Comparison of ENCODE assay signal across 8 cellular contexts in genomic region chr1:150579955-150580642, GRCh38. TPM values are rescaled to one million over a fixed set of nuclear protein-coding genes. Genes with fewer than 3 reads are reported as not detected.
DNase-seq lines count a peak whose midpoint lies in the region; ATAC-seq, FAIRE-seq and TF ChIP-seq lines count a peak whose summit lies in the region.

No MANE protein-coding gene starts in this region.

- H3K27ac Mint-ChIP-seq in activated CD4-positive, alpha-beta T cell treated with anti-CD3 and anti-CD28 coated beads, Interleukin-2, amount 10 ng/mL, durations not matched to agents 7 days and 5 days, result peak overlapping the region; percentile 91
- peak overlapping the region; percentile 91 for H3K27ac Mint-ChIP-seq in activated naive CD8-positive, alpha-beta T cell treated with anti-CD3 and anti-CD28 coated beads, Interleukin-2, amount 10 ng/mL, durations not matched to agents 7 days and 5 days

- no peak for ATAC-seq in activated naive CD8-positive, alpha-beta T cell treated with anti-CD3 and anti-CD28 coated beads, Interleukin-2, amount 10 ng/mL, durations not matched to agents 7 days and 5 days (ENCODE audit: low read depth)
- ATAC-seq in GM21528 (IDR thresholded peaks at IDR 0.05; ENCODE audit: low FRiP score, unreplicated experiment), result no peak
- no peak for ATAC-seq in HG02870 (IDR thresholded peaks at IDR 0.05; ENCODE audit: unreplicated experiment)

- no peaks in the 10 kb centered on the region for H3K9me3 Mint-ChIP-seq in activated CD4-positive, alpha-beta T cell treated with anti-CD3 and anti-CD28 coated beads, Interleukin-2, amount 10 ng/mL, durations not matched to agents 7 days and 5 days
- no peaks in the 10 kb centered on the region for H3K9me3 Mint-ChIP-seq in activated naive CD8-positive, alpha-beta T cell treated with anti-CD3 and anti-CD28 coated beads, Interleukin-2, amount 10 ng/mL, durations not matched to agents 7 days and 5 days

- no peak for FAIRE-seq in kidney (lab: Jason Lieb, UNC)

- H3K9me3 ChIP-seq in kidney (ENCODE audit: control insufficient read depth in 1 of 2, low read length in 2 of 2) (no peaks in the 10 kb centered on the region), thyroid gland (no peaks in the 10 kb centered on the region)

- TF ChIP-seq POLR2A in thyroid gland (IDR thresholded peaks at IDR 0.05), result peak in 1 of 2 donors; percentile 5

- no peak for TF ChIP-seq CTCF in kidney (IDR thresholded peaks at IDR 0.05; ENCODE audit: borderline replicate concordance, extremely low read depth, insufficient read depth)
- no peak for TF ChIP-seq CTCF in thyroid gland (IDR thresholded peaks at IDR 0.05)

- no peak for DNase-seq in activated CD4-positive, alpha-beta T cell treated with anti-CD3 and anti-CD28 coated beads, Interleukin-2, amount 10 ng/mL, durations not matched to agents 7 days and 5 days
- DNase-seq in activated CD4-positive, alpha-beta T cell treated with anti-CD3 and anti-CD28 coated beads, Interleukin-2, amount 50 U/mL, for 48 hours, result no peak
- DNase-seq in activated naive CD8-positive, alpha-beta T cell treated with anti-CD3 and anti-CD28 coated beads, Interleukin-2, amount 10 ng/mL, durations not matched to agents 7 days and 5 days, result no peak
- no peak for DNase-seq in kidney
- DNase-seq in thyroid gland, result no peak
- DNase-seq in NCI-H146 (lab: John Stamatoyannopoulos, UW), result no peak

- H3K4me1 ChIP-seq in kidney (ENCODE audit: control insufficient read depth in 1 of 2, insufficient read depth in 1 of 2, low read depth in 1 of 2, low read length in 2 of 2) (peaks cover 7 to 17% of the 10 kb centered on the region in 2 donors), thyroid gland (peaks cover 14 to 15% of the 10 kb centered on the region in 2 donors)

- H3K4me3 ChIP-seq in kidney (ENCODE audit: low read length in 2 of 2) (peak overlapping the region; percentile 68 to 79), thyroid gland (replicated peaks in 1 of 3) (peak overlapping the region in 1 of 3 donors; percentile 26)

- peak overlapping the region; percentile 99 for H3K4me3 Mint-ChIP-seq in activated CD4-positive, alpha-beta T cell treated with anti-CD3 and anti-CD28 coated beads, Interleukin-2, amount 10 ng/mL, durations not matched to agents 7 days and 5 days
- peak overlapping the region; percentile 92 for H3K4me3 Mint-ChIP-seq in activated naive CD8-positive, alpha-beta T cell treated with anti-CD3 and anti-CD28 coated beads, Interleukin-2, amount 10 ng/mL, durations not matched to agents 7 days and 5 days

- H3K9ac ChIP-seq in kidney (ENCODE audit: low read length in 2 of 2), result peak overlapping the region; percentile 64 to 96

- 67 to 71% methylated on average over 15 of the region's 15 CpGs for WGBS in thyroid gland, 2 donors

- CTCF ChIA-PET in activated CD4-positive, alpha-beta T cell treated with anti-CD3 and anti-CD28 coated beads, Interleukin-2, amount 10 ng/mL, durations not matched to agents 7 days and 5 days (lab: Charles Lee), result interaction anchor here (0.8 to 14.6 kb wide), 8 partner anchors 9 to 467 kb away, joined by 3 to 158 read pairs (median 6); no protein-coding TSS in a partner anchor

- H3K36me3 Mint-ChIP-seq in activated CD4-positive, alpha-beta T cell treated with anti-CD3 and anti-CD28 coated beads, Interleukin-2, amount 10 ng/mL, durations not matched to agents 7 days and 5 days (ENCODE audit: low read depth), result peaks cover 46% of the 10 kb centered on the region
- peaks cover 44% of the 10 kb centered on the region for H3K36me3 Mint-ChIP-seq in activated naive CD8-positive, alpha-beta T cell treated with anti-CD3 and anti-CD28 coated beads, Interleukin-2, amount 10 ng/mL, durations not matched to agents 7 days and 5 days

- peaks cover 19 to 37% of the 10 kb centered on the region in 2 donors for H3K36me3 ChIP-seq in kidney (ENCODE audit: control insufficient read depth in 1 of 2, insufficient read depth in 2 of 2, low read length in 2 of 2)
- peaks cover 14 to 41% of the 10 kb centered on the region in 2 donors for H3K36me3 ChIP-seq in thyroid gland

- H3K4me1 Mint-ChIP-seq in activated CD4-positive, alpha-beta T cell treated with anti-CD3 and anti-CD28 coated beads, Interleukin-2, amount 10 ng/mL, durations not matched to agents 7 days and 5 days, result peaks cover 19% of the 10 kb centered on the region
- peaks cover 19% of the 10 kb centered on the region for H3K4me1 Mint-ChIP-seq in activated naive CD8-positive, alpha-beta T cell treated with anti-CD3 and anti-CD28 coated beads, Interleukin-2, amount 10 ng/mL, durations not matched to agents 7 days and 5 days

- intact Hi-C loops in kidney (cut with DNase I) (loop anchor here (10.0 kb wide), 1 partner anchor 45 kb away; the partner anchor contains the start of gene ENSA), thyroid gland (cut with DNase I) (no loop called here)

- H3K27ac ChIP-seq in kidney (ENCODE audit: low read depth in 2 of 2, low read length in 2 of 2) (peak overlapping the region; percentile 97 to 100), thyroid gland (peak overlapping the region; percentile 85 to 100 (median 99))

- H3K27me3 ChIP-seq in thyroid gland, result no peaks in the 10 kb centered on the region

- H3K27me3 Mint-ChIP-seq in activated CD4-positive, alpha-beta T cell treated with anti-CD3 and anti-CD28 coated beads, Interleukin-2, amount 10 ng/mL, durations not matched to agents 7 days and 5 days, result no peaks in the 10 kb centered on the region
- H3K27me3 Mint-ChIP-seq in activated naive CD8-positive, alpha-beta T cell treated with anti-CD3 and anti-CD28 coated beads, Interleukin-2, amount 10 ng/mL, durations not matched to agents 7 days and 5 days, result no peaks in the 10 kb centered on the region

- POLR2A ChIA-PET in activated CD4-positive, alpha-beta T cell treated with anti-CD3 and anti-CD28 coated beads, Interleukin-2, amount 10 ng/mL, durations not matched to agents 7 days and 5 days (lab: Charles Lee), result interaction anchor here (0.8 to 4.6 kb wide), 7 partner anchors 10 to 49 kb away, joined by 4 to 50 read pairs (median 9); partner anchors contain the start of gene ENSA
- POLR2A ChIA-PET in activated naive CD8-positive, alpha-beta T cell treated with anti-CD3 and anti-CD28 coated beads, Interleukin-2, amount 10 ng/mL, durations not matched to agents 7 days and 5 days (lab: Charles Lee), result interaction anchor here (0.6 to 13.3 kb wide), 30 partner anchors 9 to 652 kb away, joined by 3 to 1003 read pairs (median 5); partner anchors contain the start of genes CDC42SE1, ENSA, FALEC and GOLPH3L

RNA-seq across cellular contexts. Expression of gene MCL1, which starts 0.7 kb away (rescaled TPM):
- 100 to 1,000 TPM; 260 to 311 TPM for total RNA-seq in activated CD4-positive, alpha-beta T cell treated with anti-CD3 and anti-CD28 coated beads, Interleukin-2, amount 10 ng/mL, durations not matched to agents 7 days and 5 days
- 100 to 1,000 TPM; 302 to 303 TPM for total RNA-seq in activated naive CD8-positive, alpha-beta T cell treated with anti-CD3 and anti-CD28 coated beads, Interleukin-2, amount 10 ng/mL, durations not matched to agents 7 days and 5 days
- 253 TPM for total RNA-seq in kidney
- 79.5 TPM for polyA plus RNA-seq in kidney (ENCODE audit: insufficient read depth, low read depth, low replicate concordance)
- total RNA-seq in thyroid gland, result 100 to 1,000 TPM; 164 to 313 (median 203) TPM

RNA-seq across cellular contexts. Expression of gene ADAMTSL4, which starts 30.9 kb away (rescaled TPM):
- under 1 TPM; 0.06 to 0.15 TPM for total RNA-seq in activated CD4-positive, alpha-beta T cell treated with anti-CD3 and anti-CD28 coated beads, Interleukin-2, amount 10 ng/mL, durations not matched to agents 7 days and 5 days
- total RNA-seq in activated naive CD8-positive, alpha-beta T cell treated with anti-CD3 and anti-CD28 coated beads, Interleukin-2, amount 10 ng/mL, durations not matched to agents 7 days and 5 days, result under 1 TPM; 0.11 to 0.30 TPM
- total RNA-seq in kidney (20.0 TPM), thyroid gland (10 to 100 TPM in 1 of 4 donors, 1 to 10 TPM in 3; 2.1 to 15.7 (median 6.9) TPM)
- polyA plus RNA-seq in kidney (ENCODE audit: insufficient read depth, low read depth, low replicate concordance), result 6.9 TPM

RNA-seq across cellular contexts. Expression of gene ENSA, which starts 49.3 kb away (rescaled TPM):
- 100 to 1,000 TPM; 192 to 193 TPM for total RNA-seq in activated CD4-positive, alpha-beta T cell treated with anti-CD3 and anti-CD28 coated beads, Interleukin-2, amount 10 ng/mL, durations not matched to agents 7 days and 5 days
- 100 to 1,000 TPM; 161 to 172 TPM for total RNA-seq in activated naive CD8-positive, alpha-beta T cell treated with anti-CD3 and anti-CD28 coated beads, Interleukin-2, amount 10 ng/mL, durations not matched to agents 7 days and 5 days
- 193 TPM for total RNA-seq in kidney
- polyA plus RNA-seq in kidney (ENCODE audit: insufficient read depth, low read depth, low replicate concordance), result 172 TPM
- total RNA-seq in thyroid gland, result 100 to 1,000 TPM; 183 to 292 (median 218) TPM
